1 cellular context compared by ENCODE assay signal in the genomic region with DNA sequence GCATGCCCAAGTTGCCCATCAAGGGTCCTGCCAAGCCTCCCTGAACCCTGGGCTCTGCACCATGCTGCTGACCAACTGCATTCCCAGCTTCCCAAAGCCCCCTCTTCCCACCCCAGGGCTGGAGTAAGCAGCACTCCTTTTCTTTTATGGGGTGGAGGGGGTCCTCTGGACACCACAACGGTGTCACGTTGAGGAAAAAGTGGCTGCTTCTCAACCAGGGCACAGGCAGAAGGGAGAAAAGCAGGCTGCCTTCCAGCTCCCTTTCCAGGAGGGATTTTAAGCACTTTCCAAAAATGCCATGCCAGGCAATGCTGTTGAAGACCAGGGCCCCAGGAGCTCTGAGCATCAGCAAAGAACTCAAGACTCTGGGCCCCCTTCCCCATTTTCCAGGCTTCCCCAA.
TF ChIP-seq lines count a peak whose summit lies in the region.

No MANE protein-coding gene starts in this region.

TF ChIP-seq in GM23338, 12 proteins besides CTCF, POLR2A, EP300 and RAD21 (continued from another document):
- TF ChIP-seq ZNF462 (CRISPR knock-in tag; IDR thresholded peaks at IDR 0.05) = no peak
- TF ChIP-seq CREB1 (CRISPR knock-in tag; IDR thresholded peaks at IDR 0.05; ENCODE audit: low read depth) = no peak
- no peak for TF ChIP-seq ZNF331 (CRISPR knock-in tag; IDR thresholded peaks at IDR 0.05; ENCODE audit: low read depth)
- no peak for TF ChIP-seq STAT1 (IDR thresholded peaks at IDR 0.05; ENCODE audit: unreplicated experiment)
- TF ChIP-seq EZH2 (IDR thresholded peaks at IDR 0.05; ENCODE audit: low read depth, unreplicated experiment) = no peak
- no peak for TF ChIP-seq JUNB (IDR thresholded peaks at IDR 0.05; ENCODE audit: unreplicated experiment)
- TF ChIP-seq EZH2phosphoT487 (IDR thresholded peaks at IDR 0.05; ENCODE audit: unreplicated experiment) = no peak
- TF ChIP-seq ETS1 (IDR thresholded peaks at IDR 0.05) = no peak
- TF ChIP-seq REST (IDR thresholded peaks at IDR 0.05; ENCODE audit: unreplicated experiment) = no peak
- TF ChIP-seq POLR2AphosphoS5 (IDR thresholded peaks at IDR 0.05; ENCODE audit: low read depth) = no peak
